Comparison of ENCODE assay signal across 13 cellular contexts in genomic region chr4:6773106-6773505, GRCh38. TPM values are rescaled to one million over a fixed set of nuclear protein-coding genes. Genes with fewer than 3 reads are reported as not detected.
DNase-seq lines count a peak whose midpoint lies in the region; FAIRE-seq and TF ChIP-seq lines count a peak whose summit lies in the region.
"Had no signal": no experiment of that assay in that cellular context is flagged by ENCODE, and none has a peak within 500 bp of the region (broad histone marks: within the 10 kb centered on the region; RNA-seq: fewer than 3 reads in every experiment).

No MANE protein-coding gene starts in this region.

- BruUV-seq in PC-9 (replicated peaks; lab: Mats Ljungman, UMichigan): TSS peak; percentile 45

- CTCF ChIA-PET in PC-9 (lab: Charles Lee): no interaction called here

- peak; percentile 82 to 93 for DNase-seq in PC-9
- peak; percentile 81 to 84 for DNase-seq in breast epithelium (ENCODE audit: low spot score in 2 of 2)
- DNase-seq in stimulated activated CD4-positive, alpha-beta T cell treated with anti-CD3 and anti-CD28 coated beads, Interleukin-4, amount 100 ng/mL, for 24 hours: no peak
- DNase-seq in HTR-8/SVneo (ENCODE audit: insufficient read length, low spot score): no peak
- DNase-seq in 8988T: no peak
- DNase-seq: activated CD4-positive, alpha-beta T cell treated with anti-CD3 and anti-CD28 coated beads for 1 hour; CD8-positive, alpha-beta T cell; GDM1; NCI-H345; nephron progenitor cell had no signal

- peaks cover 64% of the 10 kb centered on the region for H3K4me1 ChIP-seq in PC-9 (replicated peaks; ENCODE audit: insufficient read depth)
- peaks cover 5 to 20% of the 10 kb centered on the region in 2 donors for H3K4me1 ChIP-seq in breast epithelium
- peaks cover 0 to 13% (median 3%) of the 10 kb centered on the region in 4 donors for H3K4me1 ChIP-seq in liver (ENCODE audit: control insufficient read depth in 4 of 4, insufficient read depth in 4 of 4, low read length in 3 of 4)

- H3K4me3 ChIP-seq in PC-9: peak overlapping the region; percentile 1; the same call in 1 of the 2 replicates
- no peak overlapping the region for H3K4me3 ChIP-seq in breast epithelium
- no peak overlapping the region for H3K4me3 ChIP-seq in liver (ENCODE audit: low read depth in 1 of 3, low read length in 3 of 3)

- WGBS in liver: 78% methylated on average over 6 of the region's 6 CpGs

- H3K27ac ChIP-seq in PC-9 (peak overlapping the region; percentile 81), breast epithelium (peak overlapping the region; percentile 86 to 88), liver (ENCODE audit: low read depth in 1 of 2, low read length in 2 of 2) (peak overlapping the region; percentile 51 to 61), temporal lobe (ENCODE audit: low read depth, low read length) (peak overlapping the region; percentile 17)

- FAIRE-seq in HTR-8/SVneo (lab: Jason Lieb, UNC): no peak
- FAIRE-seq: small intestine had no signal

- H3K9me3 ChIP-seq in PC-9 (ENCODE audit: insufficient read depth, low read depth) (no peaks in the 10 kb centered on the region), breast epithelium (no peaks in the 10 kb centered on the region), liver (ENCODE audit: control insufficient read depth in 4 of 4, low read length in 3 of 4) (no peaks in the 10 kb centered on the region)

- no peaks in the 10 kb centered on the region for H4K20me1 ChIP-seq in PC-9 (ENCODE audit: insufficient read depth)

- POLR2A ChIA-PET in PC-9 (lab: Charles Lee; ENCODE audit: unreplicated experiment): interaction anchor here (0.6 to 0.9 kb wide), 3 partner anchors 20 to 89 kb away, joined by 3 to 8 read pairs (median 3); no protein-coding TSS in a partner anchor

- no peak for TF ChIP-seq POLR2A in breast epithelium (IDR thresholded peaks at IDR 0.05)

- no peak overlapping the region for H2AFZ ChIP-seq in PC-9

- no peak overlapping the region for H3K9ac ChIP-seq in liver (ENCODE audit: low read depth in 1 of 2, low read length in 2 of 2)

- H3K27me3 ChIP-seq in PC-9 (ENCODE audit: insufficient read depth, low read depth) (no peaks in the 10 kb centered on the region), breast epithelium (no peaks in the 10 kb centered on the region), liver (ENCODE audit: control insufficient read depth in 4 of 4, insufficient read depth in 4 of 4, low read length in 3 of 4) (no peaks in the 10 kb centered on the region)

- no peaks in the 10 kb centered on the region for H3K9me2 ChIP-seq in PC-9 (ENCODE audit: insufficient read depth)

- peak overlapping the region; percentile 58 for H3K4me2 ChIP-seq in PC-9

- TF ChIP-seq RAD21 in liver (IDR thresholded peaks at IDR 0.05): no peak

- peaks cover 34% of the 10 kb centered on the region for H3F3A ChIP-seq in PC-9 (ENCODE audit: insufficient read depth, low read depth)

- TF ChIP-seq CTCF in PC-9 (conservative IDR thresholded peaks at IDR 0.05) (no peak), breast epithelium (IDR thresholded peaks at IDR 0.05) (no peak), liver (IDR thresholded peaks at IDR 0.05; ENCODE audit: low read depth, low read length, missing input control) (no peak)

- no peaks in the 10 kb centered on the region for H3K79me2 ChIP-seq in PC-9 (ENCODE audit: low read depth)

- H3K36me3 ChIP-seq in PC-9 (ENCODE audit: low read depth) (no peaks in the 10 kb centered on the region), breast epithelium (no peaks in the 10 kb centered on the region), liver (ENCODE audit: control insufficient read depth in 4 of 4, insufficient read depth in 3 of 4, low read depth in 1 of 4, low read length in 3 of 4) (no peaks in the 10 kb centered on the region)

- intact Hi-C loops in PC-9 (cut with micrococcal nuclease; ENCODE audit: unreplicated experiment): loop anchor here (1.0 to 2.0 kb wide), 3 partner anchors 22 to 52 kb away; no protein-coding TSS in a partner anchor
- intact Hi-C loops in breast epithelium (cut with DNase I; ENCODE audit: low total_unique reads): no loop called here

TF ChIP-seq in liver, 16 proteins besides CTCF, POLR2A, EP300 and RAD21:
- TF ChIP-seq RXRA (IDR thresholded peaks at IDR 0.05) (no peak), FOXA1 (IDR thresholded peaks at IDR 0.05) (no peak), YY1 (IDR thresholded peaks at IDR 0.05) (no peak), GABPA (IDR thresholded peaks at IDR 0.05 in 1 of 2, conservative IDR thresholded peaks at IDR 0.05 in 1 of 2) (no peak), FOXA2 (IDR thresholded peaks at IDR 0.05) (no peak), MAX (IDR thresholded peaks at IDR 0.05) (no peak), HNF4A (conservative IDR thresholded peaks at IDR 0.05) (no peak), REST (IDR thresholded peaks at IDR 0.05) (no peak), ZBTB33 (IDR thresholded peaks at IDR 0.05) (no peak), TAF1 (conservative IDR thresholded peaks at IDR 0.05) (no peak), HNF4G (IDR thresholded peaks at IDR 0.05) (no peak), SP1 (IDR thresholded peaks at IDR 0.05) (no peak), ATF3 (IDR thresholded peaks at IDR 0.05) (no peak), EGR1 (IDR thresholded peaks at IDR 0.05; ENCODE audit: low read depth in 2 of 2) (no peak), NR2F2 (IDR thresholded peaks at IDR 0.05) (no peak), JUND (IDR thresholded peaks at IDR 0.05) (no peak)

RNA-seq across cellular contexts. Expression of gene KIAA0232, which starts 9.4 kb away (rescaled TPM):
- total RNA-seq in PC-9 (2021) (21.5 and 24.7 TPM in 2 replicates), breast epithelium (10 to 100 TPM; 31.5 to 40.8 (median 31.7) TPM), liver (10 to 100 TPM; 25.5 to 34.4 TPM), temporal lobe (51.9 TPM)
- polyA plus RNA-seq in liver: 10 to 100 TPM in 1 of 2 donors, 1 to 10 TPM in 1; 8.9 to 11.4 TPM

RNA-seq across cellular contexts. Expression of gene BLOC1S4, which starts 57.1 kb away (rescaled TPM):
- total RNA-seq in PC-9 (2021): 11.7 and 13.9 TPM in 2 replicates
- total RNA-seq in breast epithelium: 10 to 100 TPM; 18.9 to 23.6 (median 19.8) TPM
- 1 to 10 TPM; 4.9 to 7.7 TPM for total RNA-seq in liver
- polyA plus RNA-seq in liver: 1 to 10 TPM; 5.0 to 5.8 TPM
- 9.3 TPM for total RNA-seq in temporal lobe

Comparison
In these comparisons a context has a peak if more than half of its experiments do, and no peak if none do; other contexts are left out.
1. DNase-seq: peak in PC-9 (2 of 2) and breast epithelium (2 of 2); none in stimulated activated CD4-positive, alpha-beta T cell treated with anti-CD3 and anti-CD28 coated beads, Interleukin-4, amount 100 ng/mL, for 24 hours (single experiment), HTR-8/SVneo (single experiment) and 8988T (single experiment).
2. H3K27ac ChIP-seq: peak in every context shown above with its lines; median percentile 87 in breast epithelium; 81 in PC-9; 56 in liver; 17 in temporal lobe.